In genomic region chr15:73994419-73994883, GRCh38 we compare ENCODE assay signal across 8 cellular contexts. TPM values are rescaled to one million over a fixed set of nuclear protein-coding genes. Genes with fewer than 3 reads are reported as not detected.
DNase-seq lines count a peak whose midpoint lies in the region; ATAC-seq, FAIRE-seq and TF ChIP-seq lines count a peak whose summit lies in the region.

Gene PML, plus strand, starts transcription at chr15:73994716. Its CDS starts 97 bp downstream, at chr15:73994813.

- peak within 1 kb of the TSS; percentile 93 for H3K27ac Mint-ChIP-seq in nephron progenitor cell
- H3K27ac Mint-ChIP-seq in stimulated activated naive CD8-positive, alpha-beta T cell treated with anti-CD3 and anti-CD28 coated beads, Interleukin-15, amount 100 ng/mL, for 72 hours = peak within 1 kb of the TSS; percentile 95 to 97

- peaks cover 7% of the 10 kb centered on the region for H3K36me3 Mint-ChIP-seq in nephron progenitor cell (ENCODE audit: low read depth)

- no peaks in the 10 kb centered on the region for H3K9me3 Mint-ChIP-seq in nephron progenitor cell
- H3K9me3 Mint-ChIP-seq in stimulated activated naive CD8-positive, alpha-beta T cell treated with anti-CD3 and anti-CD28 coated beads, Interleukin-15, amount 100 ng/mL, for 72 hours = no peaks in the 10 kb centered on the region

- FAIRE-seq in H54 (lab: Jason Lieb, UNC) = no peak

- peak; percentile 90 for ATAC-seq in stimulated activated naive CD8-positive, alpha-beta T cell treated with anti-CD3 and anti-CD28 coated beads, Interleukin-15, amount 100 ng/mL, for 72 hours

- TF ChIP-seq POLR2A in H54 (IDR thresholded peaks at IDR 0.05; ENCODE audit: low read depth, low read length) = peak; percentile 85

- H3K4me3 ChIP-seq in fibroblast of the aortic adventitia (ENCODE audit: low read depth, low read length) = peak within 1 kb of the TSS; percentile 72

- peak; percentile 97 for DNase-seq in EH (ENCODE audit: low read depth)
- peak; percentile 47 for DNase-seq in H54 (ENCODE audit: insufficient read length, low spot score)
- peak; percentile 96 for DNase-seq in M059J (ENCODE audit: low read depth)
- DNase-seq in SHP77 treated with DMSO at 0.1 percent for 48 hours (lab: John Stamatoyannopoulos, UW) = peak; percentile 78
- DNase-seq in activated effector memory CD4-positive, alpha-beta T cell treated with anti-CD3 and anti-CD28 coated beads, Interleukin-2, amount 50 U/mL, for 16 hours = peak; percentile 97
- DNase-seq in fibroblast of the aortic adventitia (ENCODE audit: low read depth) = peak; percentile 92
- peak; percentile 93 for DNase-seq in nephron progenitor cell
- DNase-seq in stimulated activated naive CD8-positive, alpha-beta T cell treated with anti-CD3 and anti-CD28 coated beads, Interleukin-15, amount 100 ng/mL, for 72 hours = peak; percentile 88 to 95

- peak within 1 kb of the TSS; percentile 97 for H3K4me3 Mint-ChIP-seq in nephron progenitor cell
- H3K4me3 Mint-ChIP-seq in stimulated activated naive CD8-positive, alpha-beta T cell treated with anti-CD3 and anti-CD28 coated beads, Interleukin-15, amount 100 ng/mL, for 72 hours = peak within 1 kb of the TSS; percentile 98 to 99

- peaks cover 13% of the 10 kb centered on the region for H3K27me3 Mint-ChIP-seq in nephron progenitor cell (ENCODE audit: low read depth, poor library complexity)
- no peaks in the 10 kb centered on the region for H3K27me3 Mint-ChIP-seq in stimulated activated naive CD8-positive, alpha-beta T cell treated with anti-CD3 and anti-CD28 coated beads, Interleukin-15, amount 100 ng/mL, for 72 hours

- TF ChIP-seq CTCF in fibroblast of the aortic adventitia (IDR thresholded peaks at IDR 0.05; ENCODE audit: insufficient read depth, low read length) = no peak
- no peak for TF ChIP-seq CTCF in nephron progenitor cell (IDR thresholded peaks at IDR 0.05)

- H3K4me1 Mint-ChIP-seq in nephron progenitor cell = peaks cover 57% of the 10 kb centered on the region
- peaks cover 69% of the 10 kb centered on the region for H3K4me1 Mint-ChIP-seq in stimulated activated naive CD8-positive, alpha-beta T cell treated with anti-CD3 and anti-CD28 coated beads, Interleukin-15, amount 100 ng/mL, for 72 hours

RNA-seq across cellular contexts. Expression of gene PML, which starts in this region (rescaled TPM):
- 24.5 and 74.6 TPM in 2 replicates for total RNA-seq in M059J (2014; rRNA removed; shearing (Covaris generic))
- 29.3 and 31.9 TPM in 2 replicates for total RNA-seq in fibroblast of the aortic adventitia (ENCODE audit: low replicate concordance)

Comparison
In these comparisons a context has a peak if more than half of its experiments do, and no peak if none do; other contexts are left out.
1. Peak in every context shown above with its lines: DNase-seq, ATAC-seq and H3K4me3 ChIP-seq.
2. DNase-seq: peak in every context shown above with its lines; median percentile 97 in EH; 97 in activated effector memory CD4-positive, alpha-beta T cell treated with anti-CD3 and anti-CD28 coated beads, Interleukin-2, amount 50 U/mL, for 16 hours; 96 in M059J; 93 in nephron progenitor cell; 92 in fibroblast of the aortic adventitia; 92 in stimulated activated naive CD8-positive, alpha-beta T cell treated with anti-CD3 and anti-CD28 coated beads, Interleukin-15, amount 100 ng/mL, for 72 hours; 78 in SHP77 treated with DMSO at 0.1 percent for 48 hours; 47 in H54.